2 cellular contexts compared by ENCODE assay signal in genomic region chr6:170264644-170265043, GRCh38. TPM values are rescaled to one million over a fixed set of nuclear protein-coding genes. Genes with fewer than 3 reads are reported as not detected.
"Had no signal": no experiment of that assay in that cellular context is flagged by ENCODE, and none has a peak within 500 bp of the region (broad histone marks: within the 10 kb centered on the region; RNA-seq: fewer than 3 reads in every experiment).

No MANE protein-coding gene starts in this region.

RNA-seq across cellular contexts. Expression of gene DLL1, which starts 26.2 kb away (rescaled TPM):
- total RNA-seq: activated CD4-positive, alpha-beta T cell treated with anti-CD3 and anti-CD28 coated beads, Interleukin-2, amount 10 ng/mL, durations not matched to agents 24 days and 14 days; activated T-helper 1 cell treated with anti-CD3 and anti-CD28 coated beads, Interleukin-12 subunit alpha, Interleukin-12 subunit beta, Interleukin-2, Interleukin-4 antibody, amounts not matched to agents 30 ng/mL and 10 ng/mL and 1 ng/mL, durations not matched to agents 14 hours and 24 hours and 36 hours had no signal
